In the genomic region with DNA sequence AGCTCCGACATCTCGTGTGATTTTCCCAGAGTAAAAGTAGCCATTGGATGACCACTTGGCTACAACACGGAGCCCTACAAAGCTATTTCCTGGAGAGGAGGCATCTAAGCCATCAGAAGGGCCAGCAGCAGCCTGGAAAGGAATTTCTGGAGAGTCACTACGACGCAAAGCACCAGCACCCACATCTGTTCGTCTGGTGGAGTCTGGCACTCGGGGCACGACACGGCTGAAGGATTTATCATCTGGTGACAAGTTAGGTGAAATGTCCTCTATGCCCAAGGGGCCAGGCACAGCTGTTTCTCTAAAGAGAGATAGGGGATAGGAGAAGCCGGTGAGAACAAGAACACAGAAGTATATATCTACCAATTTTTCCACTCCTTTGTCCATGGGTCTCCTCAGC, we compare ENCODE assay signal across 20 cellular contexts.
"Had no signal": no experiment of that assay in that cellular context is flagged by ENCODE, and none has a peak within 500 bp of the region (broad histone marks: within the 10 kb centered on the region; RNA-seq: fewer than 3 reads in every experiment).

No MANE protein-coding gene starts in this region.

- H3K79me2 ChIP-seq: hepatocyte had no signal

- H3K4me3 Mint-ChIP-seq: effector memory CD8-positive, alpha-beta T cell; naive thymus-derived CD4-positive, alpha-beta T cell had no signal

- H3K36me3 ChIP-seq: uterus had no signal

- ATAC-seq: effector memory CD8-positive, alpha-beta T cell; foreskin keratinocyte; left cardiac atrium; lower lobe of right lung; naive thymus-derived CD4-positive, alpha-beta T cell; sciatic nerve had no signal

- H3K4me3 ChIP-seq: hepatocyte, left ventricle myocardium inferior, lower lobe of right lung, skin epidermis, upper lobe of left lung, uterus had no signal

- DNase-seq: effector memory CD8-positive, alpha-beta T cell; erythroblast; foreskin keratinocyte; head of caudate nucleus; kidney; left cardiac atrium; left ventricle myocardium inferior; lower lobe of right lung; mesenchymal stem cell; naive thymus-derived CD4-positive, alpha-beta T cell; occipital lobe; stimulated activated CD4-positive, alpha-beta T cell treated with anti-CD3 and anti-CD28 coated beads, Interleukin-2, amount 100 ng/mL, for 24 hours; stimulated activated CD4-positive, alpha-beta T cell treated with anti-CD3 and anti-CD28 coated beads, Interleukin-4, amount 100 ng/mL, for 4 hours; stimulated activated naive CD4-positive, alpha-beta T cell; uterus had no signal

- H3K9me3 ChIP-seq: left ventricle myocardium inferior, lower lobe of right lung, upper lobe of left lung, uterus had no signal

- H3K4me2 ChIP-seq: hepatocyte had no signal

- H3K4me1 ChIP-seq: foreskin keratinocyte, lower lobe of right lung, parathyroid adenoma, upper lobe of left lung, uterus had no signal

- H3K27me3 Mint-ChIP-seq: effector memory CD8-positive, alpha-beta T cell; naive thymus-derived CD4-positive, alpha-beta T cell had no signal

- H3K27ac ChIP-seq: foreskin keratinocyte, hepatocyte, left ventricle myocardium inferior, lower lobe of right lung, parathyroid adenoma, skin epidermis, upper lobe of left lung, uterus had no signal

- H2AFZ ChIP-seq: hepatocyte, parathyroid adenoma had no signal

- H3K9ac ChIP-seq: parathyroid adenoma had no signal

- H3K27me3 ChIP-seq: foreskin keratinocyte, hepatocyte, upper lobe of left lung, uterus had no signal

- H3K9me3 Mint-ChIP-seq: effector memory CD8-positive, alpha-beta T cell had no signal
